In the genomic region with DNA sequence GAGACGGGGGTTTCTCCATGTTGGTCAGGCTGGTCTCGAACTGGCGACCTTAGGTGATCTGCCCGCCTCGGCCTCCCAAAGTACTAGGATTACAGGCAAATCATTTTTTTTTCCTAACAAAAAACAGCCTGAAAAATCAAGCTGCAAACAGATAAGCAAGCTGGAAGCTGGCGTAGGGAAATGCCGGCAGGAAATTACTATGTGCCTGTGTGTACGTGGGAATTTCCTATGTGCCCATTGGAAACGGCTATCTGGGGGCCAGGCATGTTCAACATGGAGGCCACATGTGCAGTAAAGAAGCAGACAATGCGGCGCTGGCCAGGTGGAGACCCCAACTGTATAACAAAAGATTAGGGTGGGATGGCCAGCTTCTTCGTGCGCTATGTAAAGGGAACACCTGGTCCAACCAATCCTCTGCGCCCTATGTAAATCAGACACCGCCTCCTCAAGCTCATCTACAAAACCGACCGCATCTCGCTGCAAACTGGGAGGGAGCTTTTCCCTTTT, we compare ENCODE assay signal across 1 cellular context.
TF ChIP-seq lines count a peak whose summit lies in the region.

No MANE protein-coding gene starts in this region.

TF ChIP-seq in WTC11, 78 proteins besides CTCF, POLR2A, EP300 and RAD21 (continued from another document):
- TF ChIP-seq, protein P1, sequence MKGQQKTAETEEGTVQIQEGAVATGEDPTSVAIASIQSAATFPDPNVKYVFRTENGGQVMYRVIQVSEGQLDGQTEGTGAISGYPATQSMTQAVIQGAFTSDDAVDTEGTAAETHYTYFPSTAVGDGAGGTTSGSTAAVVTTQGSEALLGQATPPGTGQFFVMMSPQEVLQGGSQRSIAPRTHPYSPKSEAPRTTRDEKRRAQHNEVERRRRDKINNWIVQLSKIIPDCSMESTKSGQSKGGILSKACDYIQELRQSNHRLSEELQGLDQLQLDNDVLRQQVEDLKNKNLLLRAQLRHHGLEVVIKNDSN (CRISPR knock-in tag; IDR thresholded peaks at IDR 0.05), result no peak
- TF ChIP-seq NFYB (CRISPR knock-in tag; conservative IDR thresholded peaks at IDR 0.05; ENCODE audit: low read depth) (no peak), ETV6 (CRISPR knock-in tag; IDR thresholded peaks at IDR 0.05) (no peak), MYBL2 (CRISPR knock-in tag; IDR thresholded peaks at IDR 0.05) (no peak), JAZF1 (CRISPR knock-in tag; IDR thresholded peaks at IDR 0.05) (no peak)
- TF ChIP-seq, protein P2, sequence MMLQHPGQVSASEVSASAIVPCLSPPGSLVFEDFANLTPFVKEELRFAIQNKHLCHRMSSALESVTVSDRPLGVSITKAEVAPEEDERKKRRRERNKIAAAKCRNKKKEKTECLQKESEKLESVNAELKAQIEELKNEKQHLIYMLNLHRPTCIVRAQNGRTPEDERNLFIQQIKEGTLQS (CRISPR knock-in tag; conservative IDR thresholded peaks at IDR 0.05), result no peak
TF ChIP-seq in WTC11: peak in this region for 0.
